1 cellular context compared by ENCODE assay signal in the genomic region with DNA sequence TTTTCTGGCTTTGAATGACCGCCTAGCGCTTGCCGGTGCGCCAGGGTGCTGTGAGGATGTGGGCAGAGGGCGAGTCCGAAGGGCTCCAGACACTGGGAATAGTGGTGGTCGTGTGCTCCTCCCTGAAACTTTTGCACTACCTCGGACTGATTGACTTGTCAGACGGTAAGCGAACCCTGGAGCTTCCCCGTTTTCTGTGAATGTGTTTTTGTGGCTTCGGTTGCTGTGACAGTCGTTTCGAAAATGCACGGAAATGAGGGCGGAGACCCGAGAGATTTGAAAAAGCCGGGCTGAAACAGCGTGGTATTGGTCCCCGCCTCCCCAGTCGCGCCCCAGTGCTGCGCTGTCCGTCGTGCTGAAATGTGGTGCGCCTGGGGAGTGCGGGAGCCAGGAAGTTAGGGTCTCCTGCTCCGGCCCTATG.
TF ChIP-seq lines count a peak whose summit lies in the region.

No MANE protein-coding gene starts in this region.

TF ChIP-seq in K562, 482 proteins besides CTCF, POLR2A, EP300 and RAD21 (continued from another document):
- TF ChIP-seq, protein P1, sequence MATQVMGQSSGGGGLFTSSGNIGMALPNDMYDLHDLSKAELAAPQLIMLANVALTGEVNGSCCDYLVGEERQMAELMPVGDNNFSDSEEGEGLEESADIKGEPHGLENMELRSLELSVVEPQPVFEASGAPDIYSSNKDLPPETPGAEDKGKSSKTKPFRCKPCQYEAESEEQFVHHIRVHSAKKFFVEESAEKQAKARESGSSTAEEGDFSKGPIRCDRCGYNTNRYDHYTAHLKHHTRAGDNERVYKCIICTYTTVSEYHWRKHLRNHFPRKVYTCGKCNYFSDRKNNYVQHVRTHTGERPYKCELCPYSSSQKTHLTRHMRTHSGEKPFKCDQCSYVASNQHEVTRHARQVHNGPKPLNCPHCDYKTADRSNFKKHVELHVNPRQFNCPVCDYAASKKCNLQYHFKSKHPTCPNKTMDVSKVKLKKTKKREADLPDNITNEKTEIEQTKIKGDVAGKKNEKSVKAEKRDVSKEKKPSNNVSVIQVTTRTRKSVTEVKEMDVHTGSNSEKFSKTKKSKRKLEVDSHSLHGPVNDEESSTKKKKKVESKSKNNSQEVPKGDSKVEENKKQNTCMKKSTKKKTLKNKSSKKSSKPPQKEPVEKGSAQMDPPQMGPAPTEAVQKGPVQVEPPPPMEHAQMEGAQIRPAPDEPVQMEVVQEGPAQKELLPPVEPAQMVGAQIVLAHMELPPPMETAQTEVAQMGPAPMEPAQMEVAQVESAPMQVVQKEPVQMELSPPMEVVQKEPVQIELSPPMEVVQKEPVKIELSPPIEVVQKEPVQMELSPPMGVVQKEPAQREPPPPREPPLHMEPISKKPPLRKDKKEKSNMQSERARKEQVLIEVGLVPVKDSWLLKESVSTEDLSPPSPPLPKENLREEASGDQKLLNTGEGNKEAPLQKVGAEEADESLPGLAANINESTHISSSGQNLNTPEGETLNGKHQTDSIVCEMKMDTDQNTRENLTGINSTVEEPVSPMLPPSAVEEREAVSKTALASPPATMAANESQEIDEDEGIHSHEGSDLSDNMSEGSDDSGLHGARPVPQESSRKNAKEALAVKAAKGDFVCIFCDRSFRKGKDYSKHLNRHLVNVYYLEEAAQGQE (CRISPR knock-in tag; IDR thresholded peaks at IDR 0.05; ENCODE audit: low read depth): peak; percentile 93
- TF ChIP-seq, protein P2, sequence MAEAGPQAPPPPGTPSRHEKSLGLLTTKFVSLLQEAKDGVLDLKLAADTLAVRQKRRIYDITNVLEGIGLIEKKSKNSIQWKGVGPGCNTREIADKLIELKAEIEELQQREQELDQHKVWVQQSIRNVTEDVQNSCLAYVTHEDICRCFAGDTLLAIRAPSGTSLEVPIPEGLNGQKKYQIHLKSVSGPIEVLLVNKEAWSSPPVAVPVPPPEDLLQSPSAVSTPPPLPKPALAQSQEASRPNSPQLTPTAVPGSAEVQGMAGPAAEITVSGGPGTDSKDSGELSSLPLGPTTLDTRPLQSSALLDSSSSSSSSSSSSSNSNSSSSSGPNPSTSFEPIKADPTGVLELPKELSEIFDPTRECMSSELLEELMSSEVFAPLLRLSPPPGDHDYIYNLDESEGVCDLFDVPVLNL (CRISPR knock-in tag; IDR thresholded peaks at IDR 0.05; ENCODE audit: low read depth): peak; percentile 41; the same call in 1 of the 2 replicates
- TF ChIP-seq, protein P3, sequence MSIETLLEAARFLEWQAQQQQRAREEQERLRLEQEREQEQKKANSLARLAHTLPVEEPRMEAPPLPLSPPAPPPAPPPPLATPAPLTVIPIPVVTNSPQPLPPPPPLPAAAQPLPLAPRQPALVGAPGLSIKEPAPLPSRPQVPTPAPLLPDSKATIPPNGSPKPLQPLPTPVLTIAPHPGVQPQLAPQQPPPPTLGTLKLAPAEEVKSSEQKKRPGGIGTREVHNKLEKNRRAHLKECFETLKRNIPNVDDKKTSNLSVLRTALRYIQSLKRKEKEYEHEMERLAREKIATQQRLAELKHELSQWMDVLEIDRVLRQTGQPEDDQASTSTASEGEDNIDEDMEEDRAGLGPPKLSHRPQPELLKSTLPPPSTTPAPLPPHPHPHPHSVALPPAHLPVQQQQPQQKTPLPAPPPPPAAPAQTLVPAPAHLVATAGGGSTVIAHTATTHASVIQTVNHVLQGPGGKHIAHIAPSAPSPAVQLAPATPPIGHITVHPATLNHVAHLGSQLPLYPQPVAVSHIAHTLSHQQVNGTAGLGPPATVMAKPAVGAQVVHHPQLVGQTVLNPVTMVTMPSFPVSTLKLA (conservative IDR thresholded peaks at IDR 0.05): peak in 1 of 2 experiments; percentile 44; a peak in 1 of 4 replicates
- TF ChIP-seq MAZ (CRISPR knock-in tag; conservative IDR thresholded peaks at IDR 0.05 in 1 of 2, IDR thresholded peaks at IDR 0.05 in 1 of 2) (0 out of 4 replicates have a peak, but pooled peaks of 1 of the 2 experiments have one; percentile 27), SIN3A (IDR thresholded peaks at IDR 0.05; ENCODE audit: borderline replicate concordance in 2 of 2, control insufficient read depth in 1 of 2, low read depth in 2 of 2, low read length in 2 of 2) (peak in 1 of 2 experiments; percentile 75; a peak in 1 of 4 replicates), MAFK (IDR thresholded peaks at IDR 0.05; ENCODE audit: low read length) (no peak), EHMT2 (IDR thresholded peaks at IDR 0.05) (peak; percentile 91), BRF1 (IDR thresholded peaks at IDR 0.05; ENCODE audit: borderline replicate concordance, extremely low read depth, insufficient read length) (no peak), YBX1 (IDR thresholded peaks at IDR 0.05) (no peak), SP2 (IDR thresholded peaks at IDR 0.05; ENCODE audit: extremely low read depth, low read depth, low read length, poor library complexity, severe bottlenecking) (no peak), KAT7 (CRISPR knock-in tag; IDR thresholded peaks at IDR 0.05; ENCODE audit: borderline replicate concordance) (no peak), ZKSCAN1 (IDR thresholded peaks at IDR 0.05; ENCODE audit: low read depth, low read length) (no peak), MIER1 (IDR thresholded peaks at IDR 0.05; ENCODE audit: low read depth) (peak; percentile 85), CBX5 (IDR thresholded peaks at IDR 0.05; ENCODE audit: borderline replicate concordance, low read depth) (no peak)
- TF ChIP-seq, protein P4, sequence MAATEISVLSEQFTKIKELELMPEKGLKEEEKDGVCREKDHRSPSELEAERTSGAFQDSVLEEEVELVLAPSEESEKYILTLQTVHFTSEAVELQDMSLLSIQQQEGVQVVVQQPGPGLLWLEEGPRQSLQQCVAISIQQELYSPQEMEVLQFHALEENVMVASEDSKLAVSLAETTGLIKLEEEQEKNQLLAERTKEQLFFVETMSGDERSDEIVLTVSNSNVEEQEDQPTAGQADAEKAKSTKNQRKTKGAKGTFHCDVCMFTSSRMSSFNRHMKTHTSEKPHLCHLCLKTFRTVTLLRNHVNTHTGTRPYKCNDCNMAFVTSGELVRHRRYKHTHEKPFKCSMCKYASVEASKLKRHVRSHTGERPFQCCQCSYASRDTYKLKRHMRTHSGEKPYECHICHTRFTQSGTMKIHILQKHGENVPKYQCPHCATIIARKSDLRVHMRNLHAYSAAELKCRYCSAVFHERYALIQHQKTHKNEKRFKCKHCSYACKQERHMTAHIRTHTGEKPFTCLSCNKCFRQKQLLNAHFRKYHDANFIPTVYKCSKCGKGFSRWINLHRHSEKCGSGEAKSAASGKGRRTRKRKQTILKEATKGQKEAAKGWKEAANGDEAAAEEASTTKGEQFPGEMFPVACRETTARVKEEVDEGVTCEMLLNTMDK (IDR thresholded peaks at IDR 0.05; ENCODE audit: borderline replicate concordance, insufficient read depth, low read depth, low read length, poor library complexity, severe bottlenecking): no peak
- TF ChIP-seq, protein P5, sequence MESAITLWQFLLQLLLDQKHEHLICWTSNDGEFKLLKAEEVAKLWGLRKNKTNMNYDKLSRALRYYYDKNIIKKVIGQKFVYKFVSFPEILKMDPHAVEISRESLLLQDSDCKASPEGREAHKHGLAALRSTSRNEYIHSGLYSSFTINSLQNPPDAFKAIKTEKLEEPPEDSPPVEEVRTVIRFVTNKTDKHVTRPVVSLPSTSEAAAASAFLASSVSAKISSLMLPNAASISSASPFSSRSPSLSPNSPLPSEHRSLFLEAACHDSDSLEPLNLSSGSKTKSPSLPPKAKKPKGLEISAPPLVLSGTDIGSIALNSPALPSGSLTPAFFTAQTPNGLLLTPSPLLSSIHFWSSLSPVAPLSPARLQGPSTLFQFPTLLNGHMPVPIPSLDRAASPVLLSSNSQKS (CRISPR knock-in tag; IDR thresholded peaks at IDR 0.05): no peak
